ENCODE assay signal across 22 cellular contexts in the genomic region with DNA sequence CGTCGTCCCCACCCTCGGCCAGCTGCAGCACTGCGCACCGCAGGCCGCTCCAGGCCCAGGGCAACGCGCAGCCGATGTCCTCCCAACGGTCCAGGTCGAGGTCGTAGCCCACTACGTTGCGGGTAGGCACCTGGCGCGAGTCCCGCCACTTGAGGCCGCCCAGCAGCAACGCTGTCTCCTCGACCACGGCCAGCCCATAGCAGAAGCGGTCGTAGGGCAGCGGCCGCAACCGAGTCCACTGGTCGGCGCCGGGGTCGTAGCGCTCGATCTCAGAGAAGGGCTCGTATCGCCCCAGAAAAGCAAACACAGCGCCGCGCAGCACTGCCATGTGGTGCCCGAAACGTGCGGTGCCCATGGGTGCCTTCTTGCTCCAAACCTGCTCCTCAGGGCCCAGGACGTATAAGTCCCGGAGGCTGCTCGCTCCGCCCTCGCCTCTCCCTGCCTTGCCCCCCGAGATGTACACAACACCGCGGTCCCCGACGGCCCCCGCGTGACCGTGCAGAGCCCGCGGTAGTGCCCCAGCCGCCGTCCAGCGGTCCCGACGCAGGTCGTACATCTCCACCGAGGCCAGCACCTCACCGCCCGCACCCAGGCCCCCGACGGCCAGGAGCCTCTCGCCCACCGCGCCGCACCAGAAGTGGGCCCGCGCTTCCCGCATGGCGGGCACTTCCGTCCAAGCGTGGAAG. TPM values are rescaled to one million over a fixed set of nuclear protein-coding genes. Genes with fewer than 3 reads are reported as not detected.
DNase-seq lines count a peak whose midpoint lies in the region; ATAC-seq and TF ChIP-seq lines count a peak whose summit lies in the region.
"Had no signal": no experiment of that assay in that cellular context is flagged by ENCODE, and none has a peak within 500 bp of the region (broad histone marks: within the 10 kb centered on the region; RNA-seq: fewer than 3 reads in every experiment).

No MANE protein-coding gene starts in this region.

- H3K36me3 ChIP-seq in ascending aorta: no peaks in the 10 kb centered on the region

- no peaks in the 10 kb centered on the region for H3K9me3 Mint-ChIP-seq in activated naive CD8-positive, alpha-beta T cell (ENCODE audit: low read depth)
- H3K9me3 Mint-ChIP-seq in activated naive CD8-positive, alpha-beta T cell treated with anti-CD3 and anti-CD28 coated beads, Interleukin-2, amount 50 U/mL, for 24 hours: no peaks in the 10 kb centered on the region
- no peaks in the 10 kb centered on the region for H3K9me3 Mint-ChIP-seq in naive thymus-derived CD8-positive, alpha-beta T cell
- peaks cover 5% of the 10 kb centered on the region for H3K9me3 Mint-ChIP-seq in type B pancreatic cell
- H3K9me3 Mint-ChIP-seq: activated CD4-positive, alpha-beta memory T cell treated with anti-CD3 and anti-CD28 coated beads, Interleukin-2, amount 10 ng/mL, durations not matched to agents 7 days and 5 days; stimulated activated effector memory CD8-positive, alpha-beta T cell treated with anti-CD3 and anti-CD28 coated beads, Interleukin-12 subunit alpha, Interleukin-12 subunit beta, amount 100 ng/mL, for 72 hours had no signal

- no peaks in the 10 kb centered on the region for H3K9me3 ChIP-seq in ascending aorta
- H3K9me3 ChIP-seq: Caco-2 had no signal

- no peaks in the 10 kb centered on the region for H3K36me3 Mint-ChIP-seq in activated naive CD8-positive, alpha-beta T cell
- H3K36me3 Mint-ChIP-seq in activated naive CD8-positive, alpha-beta T cell treated with anti-CD3 and anti-CD28 coated beads, Interleukin-2, amount 50 U/mL, for 24 hours (ENCODE audit: low read depth): peaks cover 3% of the 10 kb centered on the region
- H3K36me3 Mint-ChIP-seq in naive thymus-derived CD8-positive, alpha-beta T cell: peaks cover 0 to 5% (median 0%) of the 10 kb centered on the region in 3 donors
- H3K36me3 Mint-ChIP-seq in type B pancreatic cell: peaks cover 3% of the 10 kb centered on the region
- H3K36me3 Mint-ChIP-seq: stimulated activated effector memory CD8-positive, alpha-beta T cell treated with anti-CD3 and anti-CD28 coated beads, Interleukin-12 subunit alpha, Interleukin-12 subunit beta, amount 100 ng/mL, for 72 hours had no signal

- peak overlapping the region; percentile 23 to 26 for H3K4me3 ChIP-seq in ascending aorta

- no peaks in the 10 kb centered on the region for H3K27me3 ChIP-seq in ascending aorta

- intact Hi-C loops in ascending aorta (cut with DNase I): no loop called here

- H3K4me1 Mint-ChIP-seq in activated naive CD8-positive, alpha-beta T cell (ENCODE audit: low read depth): peaks cover 5% of the 10 kb centered on the region
- H3K4me1 Mint-ChIP-seq in activated naive CD8-positive, alpha-beta T cell treated with anti-CD3 and anti-CD28 coated beads, Interleukin-2, amount 50 U/mL, for 24 hours: peaks cover 4% of the 10 kb centered on the region
- peaks cover 3 to 12% (median 7%) of the 10 kb centered on the region in 4 donors for H3K4me1 Mint-ChIP-seq in naive thymus-derived CD8-positive, alpha-beta T cell
- peaks cover 3% of the 10 kb centered on the region for H3K4me1 Mint-ChIP-seq in type B pancreatic cell (ENCODE audit: unreplicated experiment)
- H3K4me1 Mint-ChIP-seq: stimulated activated effector memory CD8-positive, alpha-beta T cell treated with anti-CD3 and anti-CD28 coated beads, Interleukin-12 subunit alpha, Interleukin-12 subunit beta, amount 100 ng/mL, for 72 hours had no signal

- TF ChIP-seq CTCF in ascending aorta (IDR thresholded peaks at IDR 0.05): no peak
- no peak for TF ChIP-seq CTCF in type B pancreatic cell (conservative IDR thresholded peaks at IDR 0.05)

- no peak for ATAC-seq in activated naive CD8-positive, alpha-beta T cell treated with anti-CD3 and anti-CD28 coated beads, Interleukin-2, amount 50 U/mL, for 24 hours
- ATAC-seq in naive thymus-derived CD8-positive, alpha-beta T cell: no peak
- ATAC-seq: stimulated activated effector memory CD8-positive, alpha-beta T cell treated with anti-CD3 and anti-CD28 coated beads, Interleukin-12 subunit alpha, Interleukin-12 subunit beta, amount 100 ng/mL, for 72 hours had no signal

- no peak for DNase-seq in activated naive CD8-positive, alpha-beta T cell treated with anti-CD3 and anti-CD28 coated beads, Interleukin-2, amount 50 U/mL, for 24 hours
- DNase-seq in ascending aorta (ENCODE audit: low spot score in 2 of 2) (no peak), type B pancreatic cell (ENCODE audit: extremely low spot score, unreplicated experiment) (no peak), DMS79 treated with DMSO at 0.1 percent for 48 hours (lab: John Stamatoyannopoulos, UW) (no peak), GOT3 (lab: John Stamatoyannopoulos, UW) (no peak), NCI-H1048 (lab: John Stamatoyannopoulos, UW) (no peak)
- no peak for DNase-seq in naive thymus-derived CD8-positive, alpha-beta T cell
- DNase-seq: activated CD4-positive, alpha-beta memory T cell treated with anti-CD3 and anti-CD28 coated beads, Interleukin-2, amount 10 ng/mL, durations not matched to agents 7 days and 5 days; activated effector memory CD4-positive, alpha-beta T cell treated with anti-CD3 and anti-CD28 coated beads, Interleukin-2, amount 50 U/mL, for 16 hours; Caco-2; GDM1; HCEC 1CT; NK-92 treated with Interleukin-12 subunit alpha and Interleukin-12 subunit beta, amount 100 ng/mL, for 24 hours; SHP77 treated with DMSO at 0.1 percent for 48 hours; stimulated activated CD4-positive, alpha-beta T cell treated with anti-CD3 and anti-CD28 coated beads, Interleukin-4, amount 100 ng/mL, for 4 hours had no signal

- POLR2A ChIA-PET in naive thymus-derived CD8-positive, alpha-beta T cell (lab: Charles Lee): no interaction called here

- H3K27ac ChIP-seq in ascending aorta: no peak overlapping the region

- no peaks in the 10 kb centered on the region for H3K27me3 Mint-ChIP-seq in activated naive CD8-positive, alpha-beta T cell
- H3K27me3 Mint-ChIP-seq in activated naive CD8-positive, alpha-beta T cell treated with anti-CD3 and anti-CD28 coated beads, Interleukin-2, amount 50 U/mL, for 24 hours: peaks cover 10% of the 10 kb centered on the region
- peaks cover 0 to 4% (median 0%) of the 10 kb centered on the region in 5 donors for H3K27me3 Mint-ChIP-seq in naive thymus-derived CD8-positive, alpha-beta T cell
- no peaks in the 10 kb centered on the region for H3K27me3 Mint-ChIP-seq in type B pancreatic cell

- no peak overlapping the region for H3K27ac Mint-ChIP-seq in activated naive CD8-positive, alpha-beta T cell
- H3K27ac Mint-ChIP-seq in activated naive CD8-positive, alpha-beta T cell treated with anti-CD3 and anti-CD28 coated beads, Interleukin-2, amount 50 U/mL, for 24 hours: no peak overlapping the region
- H3K27ac Mint-ChIP-seq in naive thymus-derived CD8-positive, alpha-beta T cell: peak overlapping the region in 4 of 10 donors; percentile 9 to 78 (median 42)
- H3K27ac Mint-ChIP-seq in type B pancreatic cell: peak overlapping the region; percentile 31
- H3K27ac Mint-ChIP-seq: activated CD4-positive, alpha-beta memory T cell treated with anti-CD3 and anti-CD28 coated beads, Interleukin-2, amount 10 ng/mL, durations not matched to agents 7 days and 5 days; stimulated activated effector memory CD8-positive, alpha-beta T cell treated with anti-CD3 and anti-CD28 coated beads, Interleukin-12 subunit alpha, Interleukin-12 subunit beta, amount 100 ng/mL, for 72 hours had no signal

- peak overlapping the region; percentile 23 for H3K4me3 Mint-ChIP-seq in activated naive CD8-positive, alpha-beta T cell
- no peak overlapping the region for H3K4me3 Mint-ChIP-seq in activated naive CD8-positive, alpha-beta T cell treated with anti-CD3 and anti-CD28 coated beads, Interleukin-2, amount 50 U/mL, for 24 hours
- H3K4me3 Mint-ChIP-seq in naive thymus-derived CD8-positive, alpha-beta T cell: peak overlapping the region in 6 of 10 donors; percentile 22 to 73 (median 48)
- no peak overlapping the region for H3K4me3 Mint-ChIP-seq in type B pancreatic cell
- H3K4me3 Mint-ChIP-seq: activated CD4-positive, alpha-beta memory T cell treated with anti-CD3 and anti-CD28 coated beads, Interleukin-2, amount 10 ng/mL, durations not matched to agents 7 days and 5 days; stimulated activated effector memory CD8-positive, alpha-beta T cell treated with anti-CD3 and anti-CD28 coated beads, Interleukin-12 subunit alpha, Interleukin-12 subunit beta, amount 100 ng/mL, for 72 hours had no signal

- no peaks in the 10 kb centered on the region for H3K4me1 ChIP-seq in ascending aorta
- H3K4me1 ChIP-seq: Caco-2 had no signal

RNA-seq across cellular contexts. Expression of a gene that starts 2.1 kb away (rescaled TPM):
- total RNA-seq in ascending aorta (not detected), type B pancreatic cell (ENCODE audit: low replicate concordance) (0.21 TPM in 1 of 2 replicates, not detected in the other)
- 1 to 10 TPM; 3.5 to 3.8 TPM for total RNA-seq in naive thymus-derived CD8-positive, alpha-beta T cell
- 1 to 10 TPM in 2 of 3 donors, under 1 TPM in 1; 0.91 to 2.5 (median 2.3) TPM for polyA plus RNA-seq in naive thymus-derived CD8-positive, alpha-beta T cell
- total RNA-seq: A673, Caco-2, glomerular endothelial cell, HT-29, MCF 10A, pulmonary artery endothelial cell had no signal

Comparison
In these comparisons a context has a peak if more than half of its experiments do, and no peak if none do; other contexts are left out.
1. H3K4me3 Mint-ChIP-seq: peak in activated naive CD8-positive, alpha-beta T cell (single experiment) and naive thymus-derived CD8-positive, alpha-beta T cell (6 of 10); none in activated naive CD8-positive, alpha-beta T cell treated with anti-CD3 and anti-CD28 coated beads, Interleukin-2, amount 50 U/mL, for 24 hours (single experiment) and type B pancreatic cell (single experiment).